ENCODE assay signal across 13 cellular contexts in genomic region chr9:93431498-93432105, GRCh38. TPM values are rescaled to one million over a fixed set of nuclear protein-coding genes. Genes with fewer than 3 reads are reported as not detected.
DNase-seq lines count a peak whose midpoint lies in the region; ATAC-seq and TF ChIP-seq lines count a peak whose summit lies in the region.
"Had no signal": no experiment of that assay in that cellular context is flagged by ENCODE, and none has a peak within 500 bp of the region (broad histone marks: within the 10 kb centered on the region; RNA-seq: fewer than 3 reads in every experiment).

No MANE protein-coding gene starts in this region.

- peak overlapping the region; percentile 85 for H3K27ac Mint-ChIP-seq in Caco-2 (ENCODE audit: unreplicated experiment)

- peak; percentile 36 for ATAC-seq in left lobe of liver
- ATAC-seq in GM19452 (IDR thresholded peaks at IDR 0.05; ENCODE audit: unreplicated experiment) = no peak

- peaks cover 9% of the 10 kb centered on the region for H3K9me3 Mint-ChIP-seq in Caco-2 (ENCODE audit: unreplicated experiment)

- DNase-seq in Caco-2 = peak in 1 of 2 experiments; percentile 41
- DNase-seq in SK-N-MC (ENCODE audit: low read depth, low spot score) = no peak
- DNase-seq in left lobe of liver (ENCODE audit: low spot score) = no peak
- peak; percentile 29 for DNase-seq in pons (ENCODE audit: low spot score)
- DNase-seq in OCI-M1 (lab: John Stamatoyannopoulos, UW) = no peak
- DNase-seq in activated effector memory CD4-positive, alpha-beta T cell treated with anti-CD3 and anti-CD28 coated beads, Interleukin-2, amount 50 U/mL, for 16 hours = no peak
- DNase-seq: COR-L47, DMS53, H7, NCI-H187 treated with DMSO at 0.1 percent for 48 hours, NCI-H446 treated with DMSO at 0.1 percent for 48 hours, NCI-H82 had no signal

- H3K4me1 ChIP-seq in Caco-2 = peaks cover 12% of the 10 kb centered on the region; the same call in 1 of the 2 replicates

- H3K27me3 ChIP-seq in Caco-2 (replicated peaks; ENCODE audit: control insufficient read depth, insufficient read depth, low read length) = no peaks in the 10 kb centered on the region

- TF ChIP-seq CTCF in Caco-2 (IDR thresholded peaks at IDR 0.05; ENCODE audit: insufficient read depth in 1 of 2, low read depth in 1 of 2, low read length in 1 of 2, severe bottlenecking in 1 of 2, unreplicated experiment in 1 of 2) = no peak

- no peak overlapping the region for H3K9ac ChIP-seq in SK-N-MC (ENCODE audit: insufficient read length)

- H3K4me3 ChIP-seq in Caco-2 (ENCODE audit: low read depth, low read length) (no peak overlapping the region), SK-N-MC (peak overlapping the region; percentile 65)

- no peaks in the 10 kb centered on the region for H3K36me3 Mint-ChIP-seq in Caco-2 (ENCODE audit: insufficient read depth, unreplicated experiment)

- POLR2A ChIA-PET in Caco-2 (lab: Charles Lee) = no interaction called here

- H3K27me3 Mint-ChIP-seq in Caco-2 (ENCODE audit: insufficient read depth, unreplicated experiment) = no peaks in the 10 kb centered on the region

- H3K9me3 ChIP-seq in Caco-2 (no peaks in the 10 kb centered on the region), SK-N-MC (ENCODE audit: low read depth, low read length) (no peaks in the 10 kb centered on the region)

- H3K4me3 Mint-ChIP-seq in Caco-2 (ENCODE audit: unreplicated experiment) = peak overlapping the region; percentile 56

- CTCF ChIA-PET in Caco-2 (lab: Charles Lee) = no interaction called here

- H3K36me3 ChIP-seq in Caco-2 (ENCODE audit: control insufficient read depth, insufficient read depth, low read length) (no peaks in the 10 kb centered on the region), SK-N-MC (ENCODE audit: insufficient read depth, low read length) (no peaks in the 10 kb centered on the region)

- H3K4me1 Mint-ChIP-seq in Caco-2 (ENCODE audit: low read depth, unreplicated experiment) = peaks cover 15% of the 10 kb centered on the region

- no peak overlapping the region; the same call in 1 of the 2 replicates for H3K27ac ChIP-seq in SK-N-MC

- BruUV-seq in Caco-2 (replicated peaks; lab: Mats Ljungman, UMichigan) = no TSS peak

- intact Hi-C loops in Caco-2 (cut with micrococcal nuclease; ENCODE audit: unreplicated experiment) = no loop called here

RNA-seq across cellular contexts. Expression of gene FAM120A, which starts 19.9 kb away (rescaled TPM):
- total RNA-seq in Caco-2 (2022) (42.8 and 43.2 TPM in 2 replicates), left lobe of liver (72.2 TPM)

RNA-seq across cellular contexts. Expression of gene FAM120AOS, which starts 21.8 kb away (rescaled TPM):
- total RNA-seq in Caco-2 (2022) = 30.1 and 36.0 TPM in 2 replicates
- 16.3 TPM for total RNA-seq in left lobe of liver
